In the genomic region with DNA sequence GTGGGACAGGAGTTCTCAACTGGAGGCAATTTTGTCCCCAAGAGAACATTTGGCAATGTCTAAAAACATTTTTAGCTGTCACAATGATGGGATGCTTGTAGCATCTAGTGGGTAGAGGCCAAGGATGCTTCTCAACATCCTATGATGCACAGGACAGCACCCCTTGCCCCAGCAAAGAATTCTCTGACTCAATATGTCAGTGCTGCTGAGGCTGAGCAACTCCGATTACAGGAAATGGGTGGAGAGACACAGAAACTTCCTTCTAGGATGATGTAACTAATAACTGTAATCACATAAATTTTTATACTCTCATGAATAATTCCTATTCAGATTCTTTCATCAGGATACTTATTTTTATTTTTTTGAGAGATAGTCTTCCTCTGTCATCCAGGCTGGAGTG, we compare ENCODE assay signal across 1 cellular context.
TF ChIP-seq lines count a peak whose summit lies in the region.

No MANE protein-coding gene starts in this region.

TF ChIP-seq in IMR-90, 13 proteins besides CTCF, POLR2A, EP300 and RAD21 (continued from another document):
- TF ChIP-seq, protein P1, sequence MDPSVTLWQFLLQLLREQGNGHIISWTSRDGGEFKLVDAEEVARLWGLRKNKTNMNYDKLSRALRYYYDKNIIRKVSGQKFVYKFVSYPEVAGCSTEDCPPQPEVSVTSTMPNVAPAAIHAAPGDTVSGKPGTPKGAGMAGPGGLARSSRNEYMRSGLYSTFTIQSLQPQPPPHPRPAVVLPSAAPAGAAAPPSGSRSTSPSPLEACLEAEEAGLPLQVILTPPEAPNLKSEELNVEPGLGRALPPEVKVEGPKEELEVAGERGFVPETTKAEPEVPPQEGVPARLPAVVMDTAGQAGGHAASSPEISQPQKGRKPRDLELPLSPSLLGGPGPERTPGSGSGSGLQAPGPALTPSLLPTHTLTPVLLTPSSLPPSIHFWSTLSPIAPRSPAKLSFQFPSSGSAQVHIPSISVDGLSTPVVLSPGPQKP (IDR thresholded peaks at IDR 0.05; ENCODE audit: borderline replicate concordance, low read depth, low read length): no peak
- TF ChIP-seq MXI1 (IDR thresholded peaks at IDR 0.05; ENCODE audit: borderline replicate concordance, low read depth, low read length) (no peak), CHD1 (IDR thresholded peaks at IDR 0.05; ENCODE audit: low read depth, low read length) (no peak), MAFK (IDR thresholded peaks at IDR 0.05; ENCODE audit: low read depth, low read length) (no peak), BHLHE40 (IDR thresholded peaks at IDR 0.05; ENCODE audit: low read depth, low read length) (no peak), MAZ (IDR thresholded peaks at IDR 0.05; ENCODE audit: borderline replicate concordance, low read depth, low read length) (no peak), FOS (IDR thresholded peaks at IDR 0.05; ENCODE audit: low read depth, low read length) (no peak), RFX5 (IDR thresholded peaks at IDR 0.05; ENCODE audit: low read depth, low read length) (no peak), RCOR1 (IDR thresholded peaks at IDR 0.05; ENCODE audit: insufficient replicate concordance, low read length) (no peak), SMC3 (IDR thresholded peaks at IDR 0.05; ENCODE audit: low read depth, low read length) (no peak), CEBPB (IDR thresholded peaks at IDR 0.05; ENCODE audit: low read depth, low read length) (no peak)
- TF ChIP-seq, protein P2, sequence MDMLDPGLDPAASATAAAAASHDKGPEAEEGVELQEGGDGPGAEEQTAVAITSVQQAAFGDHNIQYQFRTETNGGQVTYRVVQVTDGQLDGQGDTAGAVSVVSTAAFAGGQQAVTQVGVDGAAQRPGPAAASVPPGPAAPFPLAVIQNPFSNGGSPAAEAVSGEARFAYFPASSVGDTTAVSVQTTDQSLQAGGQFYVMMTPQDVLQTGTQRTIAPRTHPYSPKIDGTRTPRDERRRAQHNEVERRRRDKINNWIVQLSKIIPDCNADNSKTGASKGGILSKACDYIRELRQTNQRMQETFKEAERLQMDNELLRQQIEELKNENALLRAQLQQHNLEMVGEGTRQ (IDR thresholded peaks at IDR 0.05; ENCODE audit: low read depth, low read length): no peak
